Comparison of ENCODE assay signal across 20 cellular contexts in genomic region chr3:154690413-154690812, GRCh38.
DNase-seq lines count a peak whose midpoint lies in the region; ATAC-seq and TF ChIP-seq lines count a peak whose summit lies in the region.
"Had no signal": no experiment of that assay in that cellular context is flagged by ENCODE, and none has a peak within 500 bp of the region (broad histone marks: within the 10 kb centered on the region; RNA-seq: fewer than 3 reads in every experiment).

No MANE protein-coding gene starts in this region.

- H3K27ac ChIP-seq in C4-2B = peak overlapping the region; percentile 83
- H3K27ac ChIP-seq: PC-9, psoas muscle, SK-N-MC, spleen had no signal

- DNase-seq in NK-92 treated with Interleukin-12 subunit alpha and Interleukin-12 subunit beta, amount 100 ng/mL, for 24 hours (lab: John Stamatoyannopoulos, UW) = no peak
- no peak for DNase-seq in RPMI8226
- DNase-seq in mesenteric fat pad (ENCODE audit: low spot score) = no peak
- DNase-seq in T-helper 1 cell = no peak
- DNase-seq: activated CD4-positive, alpha-beta T cell treated with anti-CD3 and anti-CD28 coated beads, Interleukin-2, amount 10 ng/mL, durations not matched to agents 7 days and 5 days; activated T-cell treated with anti-CD3 and anti-CD28 coated beads, Interleukin-2, amount 50 U/mL, for 48 hours; CD4-positive, CD25-positive, alpha-beta regulatory T cell; DND-41; effector CD4-positive, alpha-beta T cell; NCI-H1092 treated with DMSO at 0.1 percent for 48 hours; NCI-H2171; PC-9; psoas muscle; spleen; stimulated activated naive CD4-positive, alpha-beta T cell treated with Interleukin-2 at 50 U/mL for 16 hours had no signal

- ATAC-seq in GM18907 (IDR thresholded peaks at IDR 0.05; ENCODE audit: unreplicated experiment) (peak; percentile 62), HG02759 (IDR thresholded peaks at IDR 0.05; ENCODE audit: unreplicated experiment) (peak; percentile 79), HG03469 (IDR thresholded peaks at IDR 0.05; ENCODE audit: unreplicated experiment) (peak; percentile 51)
- ATAC-seq: psoas muscle had no signal

- TF ChIP-seq CTCF in C4-2B (conservative IDR thresholded peaks at IDR 0.05) = no peak
